Comparison of ENCODE assay signal across 21 cellular contexts in genomic region chr4:86233681-86234080, GRCh38.
DNase-seq lines count a peak whose midpoint lies in the region; ATAC-seq lines count a peak whose summit lies in the region.
"Had no signal": no experiment of that assay in that cellular context is flagged by ENCODE, and none has a peak within 500 bp of the region (broad histone marks: within the 10 kb centered on the region; RNA-seq: fewer than 3 reads in every experiment).

No MANE protein-coding gene starts in this region.

- peak overlapping the region; percentile 66 for H3K27ac ChIP-seq in mesodermal cell (ENCODE audit: low read depth, low read length, severe bottlenecking)
- H3K27ac ChIP-seq: upper lobe of left lung had no signal

- DNase-seq in AG08395 (ENCODE audit: low spot score), result peak; percentile 56
- peak; percentile 95 for DNase-seq in NCI-H226
- peak; percentile 16 for DNase-seq in cerebellar cortex (ENCODE audit: low spot score)
- no peak for DNase-seq in GM19238 (ENCODE audit: insufficient read length, low spot score)
- no peak for DNase-seq in NK-92 treated with Interleukin-12 subunit alpha and Interleukin-12 subunit beta, amount 100 ng/mL, for 24 hours (lab: John Stamatoyannopoulos, UW)
- DNase-seq: ACHN; activated CD8-positive, alpha-beta memory T cell treated with anti-CD3 and anti-CD28 coated beads, Interleukin-2, amount 10 ng/mL, durations not matched to agents 7 days and 5 days; aorta; CD8-positive, alpha-beta T cell; hippocampal formation; left cardiac atrium; NCI-H1930; NCI-H510A; posterior cingulate gyrus; stimulated activated naive CD4-positive, alpha-beta T cell treated with Interleukin-2 at 50 U/mL for 16 hours; upper lobe of left lung had no signal

- H3K4me1 ChIP-seq in mesodermal cell (ENCODE audit: control insufficient read depth, insufficient read depth, low read length, poor library complexity, severe bottlenecking), result peaks cover 10% of the 10 kb centered on the region
- H3K4me1 ChIP-seq: HAP-1, upper lobe of left lung had no signal

- no peak overlapping the region for H3K4me3 ChIP-seq in mesodermal cell (ENCODE audit: extremely low read depth, insufficient read depth, low read length, poor library complexity, severe bottlenecking)
- H3K4me3 ChIP-seq: HAP-1, upper lobe of left lung had no signal

- WGBS in mesodermal cell (ENCODE audit: insufficient coverage in 2 of 2), 2 experiments, result 29 to 43% methylated on average over 1 of the region's 1 CpG

- ATAC-seq in HG03432 (IDR thresholded peaks at IDR 0.05; ENCODE audit: unreplicated experiment) (no peak), HG02852 (IDR thresholded peaks at IDR 0.05; ENCODE audit: unreplicated experiment) (no peak)
- ATAC-seq: activated CD8-positive, alpha-beta memory T cell treated with anti-CD3 and anti-CD28 coated beads, Interleukin-2, amount 10 ng/mL, durations not matched to agents 7 days and 5 days; CD8-positive, alpha-beta T cell; HepG2 had no signal

- H3K36me3 ChIP-seq in mesodermal cell (ENCODE audit: control insufficient read depth, insufficient read depth, low read length), result no peaks in the 10 kb centered on the region
- H3K36me3 ChIP-seq: HAP-1, upper lobe of left lung had no signal

- no peaks in the 10 kb centered on the region for H3K9me3 ChIP-seq in mesodermal cell (ENCODE audit: control insufficient read depth, low read length)
- H3K9me3 ChIP-seq: HAP-1 had no signal

Comparison
In these comparisons a context has a peak if more than half of its experiments do, and no peak if none do; other contexts are left out.
1. DNase-seq: peak in AG08395 (single experiment), NCI-H226 (single experiment) and cerebellar cortex (single experiment); none in GM19238 (single experiment) and NK-92 treated with Interleukin-12 subunit alpha and Interleukin-12 subunit beta, amount 100 ng/mL, for 24 hours (single experiment).